17 cellular contexts compared by ENCODE assay signal in the genomic region with DNA sequence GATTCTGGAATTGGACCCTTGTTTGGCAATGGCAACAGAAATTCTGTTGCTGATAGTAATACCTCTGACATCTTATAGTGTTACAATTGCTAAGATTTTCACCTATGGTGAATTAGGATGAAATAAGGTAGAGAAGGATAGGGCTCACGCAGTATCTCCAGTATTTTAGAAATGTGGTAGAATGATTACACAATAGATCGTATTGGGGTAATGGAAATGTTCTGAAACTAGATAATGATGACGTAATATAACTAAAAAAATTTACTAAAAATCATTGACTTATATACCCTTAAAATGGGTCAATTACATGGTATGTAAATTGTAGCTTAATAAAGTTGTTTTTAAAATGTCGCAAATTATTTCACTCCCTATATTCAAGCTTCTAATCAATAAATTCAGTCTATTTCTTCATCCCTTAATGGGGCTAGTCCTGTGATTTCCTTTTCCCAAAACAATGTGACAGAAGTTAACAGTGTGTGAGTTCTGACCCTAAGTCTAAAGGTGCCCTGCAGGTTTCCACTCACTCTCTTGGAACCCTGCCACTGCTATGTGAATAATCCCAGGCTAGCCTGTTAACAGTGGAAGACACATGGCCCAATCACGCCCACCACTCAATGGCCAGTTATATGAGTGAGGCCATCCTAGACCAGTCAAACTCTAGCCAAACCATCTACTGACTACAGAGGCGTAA. TPM values are rescaled to one million over a fixed set of nuclear protein-coding genes. Genes with fewer than 3 reads are reported as not detected.
DNase-seq lines count a peak whose midpoint lies in the region; ATAC-seq, FAIRE-seq and TF ChIP-seq lines count a peak whose summit lies in the region.
"Had no signal": no experiment of that assay in that cellular context is flagged by ENCODE, and none has a peak within 500 bp of the region (broad histone marks: within the 10 kb centered on the region; RNA-seq: fewer than 3 reads in every experiment).

No MANE protein-coding gene starts in this region.

- H3K9me3 ChIP-seq in liver (ENCODE audit: control insufficient read depth in 4 of 4, low read length in 3 of 4) (no peaks in the 10 kb centered on the region), WERI-Rb-1 (ENCODE audit: severe bottlenecking) (no peaks in the 10 kb centered on the region)

- no peak for FAIRE-seq in bronchial epithelial cell (lab: Jason Lieb, UNC)
- FAIRE-seq: GM12892, H1 had no signal

- no peak overlapping the region for H3K4me3 ChIP-seq in bronchial epithelial cell (ENCODE audit: low read depth, low read length)
- H3K4me3 ChIP-seq in liver (ENCODE audit: low read depth in 1 of 3, low read length in 3 of 3) = no peak overlapping the region
- no peak overlapping the region for H3K4me3 ChIP-seq in WERI-Rb-1 (ENCODE audit: low read depth, low read length)
- H3K4me3 ChIP-seq: PC-9, SK-N-MC had no signal

- no peak for ATAC-seq in GM21447 (IDR thresholded peaks at IDR 0.05; ENCODE audit: unreplicated experiment)
- ATAC-seq in HG03108 (IDR thresholded peaks at IDR 0.05; ENCODE audit: unreplicated experiment) = no peak
- ATAC-seq: Right ventricle myocardium inferior had no signal

- H3K36me3 ChIP-seq in bronchial epithelial cell (ENCODE audit: control insufficient read depth, insufficient read depth, low read length) (no peaks in the 10 kb centered on the region), liver (ENCODE audit: control insufficient read depth in 4 of 4, insufficient read depth in 3 of 4, low read depth in 1 of 4, low read length in 3 of 4) (peaks cover 4 to 31% (median 20%) of the 10 kb centered on the region in 4 donors), WERI-Rb-1 (peaks cover 71% of the 10 kb centered on the region)

- H3K4me1 ChIP-seq in liver (ENCODE audit: control insufficient read depth in 4 of 4, insufficient read depth in 4 of 4, low read length in 3 of 4) = peaks cover 0 to 10% (median 4%) of the 10 kb centered on the region in 4 donors

- TF ChIP-seq RAD21 in liver (IDR thresholded peaks at IDR 0.05) = peak; percentile 13 to 38

- H3K27ac ChIP-seq in liver (ENCODE audit: low read depth in 1 of 2, low read length in 2 of 2) (peak overlapping the region; percentile 66 to 68), WERI-Rb-1 (no peak overlapping the region)
- H3K27ac ChIP-seq: PC-9, SK-N-MC had no signal

- in situ Hi-C loops in G401 (cut with HindIII; ENCODE audit: low sequenced_read_pairs) = no loop called here

- TF ChIP-seq CTCF in bronchial epithelial cell (IDR thresholded peaks at IDR 0.05; ENCODE audit: insufficient read depth, low read length, severe bottlenecking) (no peak), liver (IDR thresholded peaks at IDR 0.05; ENCODE audit: low read depth, low read length, missing input control) (no peak), WERI-Rb-1 (IDR thresholded peaks at IDR 0.05; ENCODE audit: low read depth, low read length) (no peak)

- peak overlapping the region in 1 of 2 donors; percentile 48 for H3K9ac ChIP-seq in liver (ENCODE audit: low read depth in 1 of 2, low read length in 2 of 2)

- DNase-seq in G401 (ENCODE audit: low spot score) = peak; percentile 1
- peak; percentile 34 for DNase-seq in M059J (ENCODE audit: low read depth)
- peak; percentile 58 for DNase-seq in bronchial epithelial cell (ENCODE audit: low read depth)
- DNase-seq in WERI-Rb-1 = no peak
- DNase-seq: AML-193, GDM1, NCI-H146, NCI-H2227 treated with DMSO at 0.1 percent for 48 hours, NCI-H526, PC-9 had no signal

- 56% methylated on average over 6 of the region's 6 CpGs for WGBS in liver

- no peaks in the 10 kb centered on the region for H3K27me3 ChIP-seq in bronchial epithelial cell (ENCODE audit: control insufficient read depth, insufficient read depth, low read length)
- no peaks in the 10 kb centered on the region for H3K27me3 ChIP-seq in liver (ENCODE audit: control insufficient read depth in 4 of 4, insufficient read depth in 4 of 4, low read length in 3 of 4)
- no peaks in the 10 kb centered on the region for H3K27me3 ChIP-seq in WERI-Rb-1 (ENCODE audit: insufficient read depth, low read depth, severe bottlenecking)

TF ChIP-seq in liver, 16 proteins besides CTCF, POLR2A, EP300 and RAD21:
- peak; percentile 96 for TF ChIP-seq HNF4G (IDR thresholded peaks at IDR 0.05)
- TF ChIP-seq, protein P1, sequence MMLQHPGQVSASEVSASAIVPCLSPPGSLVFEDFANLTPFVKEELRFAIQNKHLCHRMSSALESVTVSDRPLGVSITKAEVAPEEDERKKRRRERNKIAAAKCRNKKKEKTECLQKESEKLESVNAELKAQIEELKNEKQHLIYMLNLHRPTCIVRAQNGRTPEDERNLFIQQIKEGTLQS (IDR thresholded peaks at IDR 0.05) = peak; percentile 76
- peak; percentile 50 to 87 for TF ChIP-seq JUND (IDR thresholded peaks at IDR 0.05)
- TF ChIP-seq HNF4A (conservative IDR thresholded peaks at IDR 0.05) = peak; percentile 99
- TF ChIP-seq, protein P2, sequence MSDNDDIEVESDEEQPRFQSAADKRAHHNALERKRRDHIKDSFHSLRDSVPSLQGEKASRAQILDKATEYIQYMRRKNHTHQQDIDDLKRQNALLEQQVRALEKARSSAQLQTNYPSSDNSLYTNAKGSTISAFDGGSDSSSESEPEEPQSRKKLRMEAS (IDR thresholded peaks at IDR 0.05) = peak; percentile 77
- TF ChIP-seq SP1 (IDR thresholded peaks at IDR 0.05) = peak; percentile 100
- TF ChIP-seq RXRA (IDR thresholded peaks at IDR 0.05) = peak; percentile 58 to 71
- peak in 1 of 2 donors; percentile 52 for TF ChIP-seq GABPA (IDR thresholded peaks at IDR 0.05 in 1 of 2, conservative IDR thresholded peaks at IDR 0.05 in 1 of 2)
- peak; percentile 69 to 73 for TF ChIP-seq EGR1 (IDR thresholded peaks at IDR 0.05; ENCODE audit: low read depth in 2 of 2)
- TF ChIP-seq, protein P3, sequence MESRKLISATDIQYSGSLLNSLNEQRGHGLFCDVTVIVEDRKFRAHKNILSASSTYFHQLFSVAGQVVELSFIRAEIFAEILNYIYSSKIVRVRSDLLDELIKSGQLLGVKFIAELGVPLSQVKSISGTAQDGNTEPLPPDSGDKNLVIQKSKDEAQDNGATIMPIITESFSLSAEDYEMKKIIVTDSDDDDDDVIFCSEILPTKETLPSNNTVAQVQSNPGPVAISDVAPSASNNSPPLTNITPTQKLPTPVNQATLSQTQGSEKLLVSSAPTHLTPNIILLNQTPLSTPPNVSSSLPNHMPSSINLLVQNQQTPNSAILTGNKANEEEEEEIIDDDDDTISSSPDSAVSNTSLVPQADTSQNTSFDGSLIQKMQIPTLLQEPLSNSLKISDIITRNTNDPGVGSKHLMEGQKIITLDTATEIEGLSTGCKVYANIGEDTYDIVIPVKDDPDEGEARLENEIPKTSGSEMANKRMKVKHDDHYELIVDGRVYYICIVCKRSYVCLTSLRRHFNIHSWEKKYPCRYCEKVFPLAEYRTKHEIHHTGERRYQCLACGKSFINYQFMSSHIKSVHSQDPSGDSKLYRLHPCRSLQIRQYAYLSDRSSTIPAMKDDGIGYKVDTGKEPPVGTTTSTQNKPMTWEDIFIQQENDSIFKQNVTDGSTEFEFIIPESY (IDR thresholded peaks at IDR 0.05) = peak; percentile 61
- TF ChIP-seq FOXA1 (IDR thresholded peaks at IDR 0.05) = no peak
- TF ChIP-seq FOXA2 (IDR thresholded peaks at IDR 0.05) = no peak
- TF ChIP-seq TAF1 (conservative IDR thresholded peaks at IDR 0.05) = peak; percentile 14
- TF ChIP-seq YY1 (IDR thresholded peaks at IDR 0.05) = peak; percentile 58
- TF ChIP-seq NR2F2 (IDR thresholded peaks at IDR 0.05) = no peak
- TF ChIP-seq, protein P4, sequence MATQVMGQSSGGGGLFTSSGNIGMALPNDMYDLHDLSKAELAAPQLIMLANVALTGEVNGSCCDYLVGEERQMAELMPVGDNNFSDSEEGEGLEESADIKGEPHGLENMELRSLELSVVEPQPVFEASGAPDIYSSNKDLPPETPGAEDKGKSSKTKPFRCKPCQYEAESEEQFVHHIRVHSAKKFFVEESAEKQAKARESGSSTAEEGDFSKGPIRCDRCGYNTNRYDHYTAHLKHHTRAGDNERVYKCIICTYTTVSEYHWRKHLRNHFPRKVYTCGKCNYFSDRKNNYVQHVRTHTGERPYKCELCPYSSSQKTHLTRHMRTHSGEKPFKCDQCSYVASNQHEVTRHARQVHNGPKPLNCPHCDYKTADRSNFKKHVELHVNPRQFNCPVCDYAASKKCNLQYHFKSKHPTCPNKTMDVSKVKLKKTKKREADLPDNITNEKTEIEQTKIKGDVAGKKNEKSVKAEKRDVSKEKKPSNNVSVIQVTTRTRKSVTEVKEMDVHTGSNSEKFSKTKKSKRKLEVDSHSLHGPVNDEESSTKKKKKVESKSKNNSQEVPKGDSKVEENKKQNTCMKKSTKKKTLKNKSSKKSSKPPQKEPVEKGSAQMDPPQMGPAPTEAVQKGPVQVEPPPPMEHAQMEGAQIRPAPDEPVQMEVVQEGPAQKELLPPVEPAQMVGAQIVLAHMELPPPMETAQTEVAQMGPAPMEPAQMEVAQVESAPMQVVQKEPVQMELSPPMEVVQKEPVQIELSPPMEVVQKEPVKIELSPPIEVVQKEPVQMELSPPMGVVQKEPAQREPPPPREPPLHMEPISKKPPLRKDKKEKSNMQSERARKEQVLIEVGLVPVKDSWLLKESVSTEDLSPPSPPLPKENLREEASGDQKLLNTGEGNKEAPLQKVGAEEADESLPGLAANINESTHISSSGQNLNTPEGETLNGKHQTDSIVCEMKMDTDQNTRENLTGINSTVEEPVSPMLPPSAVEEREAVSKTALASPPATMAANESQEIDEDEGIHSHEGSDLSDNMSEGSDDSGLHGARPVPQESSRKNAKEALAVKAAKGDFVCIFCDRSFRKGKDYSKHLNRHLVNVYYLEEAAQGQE (IDR thresholded peaks at IDR 0.05) = peak; percentile 45

RNA-seq across cellular contexts. Expression of a gene that starts 31.2 kb away (rescaled TPM):
- 10.7 and 25.6 TPM in 2 replicates for total RNA-seq in G401 (2014; rRNA removed; shearing (Covaris generic))
- 15.9 and 30.9 TPM in 2 replicates for total RNA-seq in M059J (2014; rRNA removed; shearing (Covaris generic))
- total RNA-seq in bronchial epithelial cell (9.2 and 10.4 TPM in 2 replicates), liver (10 to 100 TPM in 1 of 2 donors, 1 to 10 TPM in 1; 7.7 to 10.9 TPM)
- polyA plus RNA-seq in liver = 1 to 10 TPM; 1.4 to 1.7 TPM

RNA-seq across cellular contexts. Expression of a gene that starts 31.7 kb away (rescaled TPM):
- 85.2 and 92.8 TPM in 2 replicates for total RNA-seq in G401 (2014; rRNA removed; shearing (Covaris generic))
- 131 and 138 TPM in 2 replicates for total RNA-seq in M059J (2014; rRNA removed; shearing (Covaris generic))
- total RNA-seq in bronchial epithelial cell = 37.6 and 53.7 TPM in 2 replicates
- 10 to 100 TPM; 17.2 to 24.4 TPM for total RNA-seq in liver
- 10 to 100 TPM; 10.5 to 12.3 TPM for polyA plus RNA-seq in liver
